ENCODE assay signal across 10 cellular contexts in genomic region chr15:45790325-45790943, GRCh38.
DNase-seq lines count a peak whose midpoint lies in the region; ATAC-seq, FAIRE-seq and TF ChIP-seq lines count a peak whose summit lies in the region.
"Had no signal": no experiment of that assay in that cellular context is flagged by ENCODE, and none has a peak within 500 bp of the region (broad histone marks: within the 10 kb centered on the region; RNA-seq: fewer than 3 reads in every experiment).

No MANE protein-coding gene starts in this region.

- FAIRE-seq in H1 (lab: Jason Lieb, UNC): no peak

- TF ChIP-seq RAD21 in H1 (IDR thresholded peaks at IDR 0.05 in 1 of 2, conservative IDR thresholded peaks at IDR 0.05 in 1 of 2; ENCODE audit: low read depth in 2 of 2, low read length in 2 of 2): peak; percentile 66

- H2BK5ac ChIP-seq in H1 (ENCODE audit: low read depth, low read length): no peak overlapping the region

- no peak for TF ChIP-seq POLR2A in H1 (IDR thresholded peaks at IDR 0.05; ENCODE audit: control extremely low read depth in 1 of 2, low read depth in 2 of 2, low read length in 2 of 2)

- ATAC-seq in HG02623 (IDR thresholded peaks at IDR 0.05; ENCODE audit: unreplicated experiment): peak; percentile 59

- POLR2A ChIA-PET in H1 (lab: Charles Lee; ENCODE audit: partially characterized antibody): interaction anchor here (1.3 kb wide), 1 partner anchor 86 kb away, joined by 3 read pairs; no protein-coding TSS in a partner anchor

- no peak overlapping the region for H2AK5ac ChIP-seq in H1 (ENCODE audit: low read depth, low read length)

- H4K8ac ChIP-seq in H1 (ENCODE audit: extremely low read depth, insufficient read depth, low read length): no peak overlapping the region

- no peak overlapping the region for H2BK120ac ChIP-seq in H1 (replicated peaks; ENCODE audit: low read depth, low read length)

- H3K27ac ChIP-seq in H1 (ENCODE audit: low read depth, low read length) (no peak overlapping the region), neural progenitor cell (no peak overlapping the region)
- H3K27ac ChIP-seq: BLaER1 had no signal

- TF ChIP-seq EP300 in H1 (IDR thresholded peaks at IDR 0.05; ENCODE audit: borderline replicate concordance in 1 of 2, low read depth in 2 of 2, low read length in 2 of 2): no peak

- H3K9ac ChIP-seq in H1 (replicated peaks in 1 of 4; ENCODE audit: extremely low read depth in 1 of 4, low read depth in 3 of 4, low read length in 3 of 4): no peak overlapping the region
- no peak overlapping the region for H3K9ac ChIP-seq in neural progenitor cell
- H3K9ac ChIP-seq: BLaER1 had no signal

- no peaks in the 10 kb centered on the region for H3K23me2 ChIP-seq in H1 (ENCODE audit: low read depth, low read length)

- peaks cover 2% of the 10 kb centered on the region for H3K9me3 Mint-ChIP-seq in neural progenitor cell
- H3K9me3 Mint-ChIP-seq: naive B cell had no signal

- H3K18ac ChIP-seq in H1 (ENCODE audit: extremely low read depth, low read length): no peak overlapping the region

- H3K9me3 ChIP-seq in H1 (ENCODE audit: insufficient read depth in 2 of 2, low read depth in 1 of 2, low read length in 1 of 2) (no peaks in the 10 kb centered on the region), neural progenitor cell (ENCODE audit: low read depth) (no peaks in the 10 kb centered on the region)
- H3K9me3 ChIP-seq: BLaER1 had no signal

- no peaks in the 10 kb centered on the region for H3K79me1 ChIP-seq in H1 (ENCODE audit: low read depth, low read length)

- no peak overlapping the region for H4K91ac ChIP-seq in H1 (replicated peaks; ENCODE audit: insufficient read length, low read length)

- H3K4me3 ChIP-seq in H1 (ENCODE audit: extremely low read depth in 1 of 4, insufficient read depth in 2 of 4, low read depth in 3 of 4, low read length in 4 of 4) (no peak overlapping the region), neural progenitor cell (no peak overlapping the region)
- H3K4me3 ChIP-seq: BLaER1 had no signal

- H3K4me1 ChIP-seq in H1 (replicated peaks in 1 of 4; ENCODE audit: control insufficient read depth in 3 of 4, insufficient read depth in 4 of 4, low read length in 3 of 4) (no peaks in the 10 kb centered on the region), neural progenitor cell (no peaks in the 10 kb centered on the region)
- H3K4me1 ChIP-seq: BLaER1 had no signal

- no peak overlapping the region for H3K4ac ChIP-seq in H1 (replicated peaks; ENCODE audit: insufficient read length, low read depth, low read length)

- no peaks in the 10 kb centered on the region for H3K36me3 ChIP-seq in H1 (ENCODE audit: control insufficient read depth in 2 of 4, insufficient read depth in 4 of 4, low read length in 3 of 4)
- no peaks in the 10 kb centered on the region for H3K36me3 ChIP-seq in neural progenitor cell
- H3K36me3 ChIP-seq: BLaER1 had no signal

- H3K27me3 ChIP-seq in H1 (replicated peaks in 1 of 4; ENCODE audit: control insufficient read depth in 3 of 4, extremely low read depth in 1 of 4, insufficient read depth in 3 of 4, low read length in 3 of 4): no peaks in the 10 kb centered on the region
- H3K27me3 ChIP-seq in neural progenitor cell: peaks cover 5% of the 10 kb centered on the region
- H3K27me3 ChIP-seq: BLaER1 had no signal

- no peak overlapping the region for H3K23ac ChIP-seq in H1 (ENCODE audit: insufficient read length)

- no peak overlapping the region for H3K27ac Mint-ChIP-seq in neural progenitor cell
- H3K27ac Mint-ChIP-seq: naive B cell had no signal

- no peaks in the 10 kb centered on the region for H3F3A ChIP-seq in neural progenitor cell (ENCODE audit: low read depth)

- H3K4me2 ChIP-seq in H1 (ENCODE audit: insufficient read depth in 1 of 2, low read depth in 2 of 2, low read length in 2 of 2) (no peak overlapping the region), neural progenitor cell (no peak overlapping the region)
- H3K4me2 ChIP-seq: BLaER1 had no signal

- H3K79me2 ChIP-seq in H1 (ENCODE audit: control insufficient read depth in 1 of 2, insufficient read depth in 2 of 2, low read length in 2 of 2): no peaks in the 10 kb centered on the region
- H3K79me2 ChIP-seq in neural progenitor cell (ENCODE audit: low read depth): no peaks in the 10 kb centered on the region

- no peak overlapping the region for H2BK20ac ChIP-seq in H1 (ENCODE audit: low read length)

- H3K4me1 Mint-ChIP-seq in neural progenitor cell: peaks cover 16% of the 10 kb centered on the region
- H3K4me1 Mint-ChIP-seq: naive B cell had no signal

- no peaks in the 10 kb centered on the region for H3K36me3 Mint-ChIP-seq in neural progenitor cell
- H3K36me3 Mint-ChIP-seq: naive B cell had no signal

- H2BK12ac ChIP-seq in H1 (ENCODE audit: low read depth, low read length): no peak overlapping the region

- no peak overlapping the region for H3K14ac ChIP-seq in H1 (ENCODE audit: insufficient read length)

- TF ChIP-seq CTCF in H1 (IDR thresholded peaks at IDR 0.05; ENCODE audit: control extremely low read depth in 1 of 3, insufficient read depth in 1 of 3, low read depth in 1 of 3, low read length in 3 of 3) (peak in 2 of 3 experiments; percentile 58 to 61; a peak in 3 of 4 replicates), neural progenitor cell (IDR thresholded peaks at IDR 0.05) (peak; percentile 74)

- H3K27me3 Mint-ChIP-seq in neural progenitor cell (ENCODE audit: insufficient read depth, low read depth): peaks cover 7% of the 10 kb centered on the region

- no peaks in the 10 kb centered on the region for H4K20me1 ChIP-seq in H1 (replicated peaks in 1 of 2; ENCODE audit: control insufficient read depth in 1 of 2, insufficient read depth in 2 of 2, low read length in 2 of 2)
- no peaks in the 10 kb centered on the region for H4K20me1 ChIP-seq in neural progenitor cell (ENCODE audit: low read depth)
- H4K20me1 ChIP-seq: BLaER1 had no signal

- H2BK15ac ChIP-seq in H1 (ENCODE audit: low read length): no peak overlapping the region

- DNase-seq in NCI-H2081 (lab: John Stamatoyannopoulos, UW): peak; percentile 34 to 39
- DNase-seq in NCI-H2081 treated with DMSO at 0.1 percent for 48 hours (lab: John Stamatoyannopoulos, UW): no peak
- peak; percentile 25 for DNase-seq in NOMO-1 treated with dmso at 0.1 percent for 144 hours (lab: John Stamatoyannopoulos, UW; ENCODE audit: unreplicated experiment)
- no peak for DNase-seq in H1 (ENCODE audit: low read depth in 1 of 2, low spot score in 2 of 2)
- DNase-seq in neural progenitor cell (ENCODE audit: low spot score): peak; percentile 51
- no peak for DNase-seq in T1000 (lab: John Stamatoyannopoulos, UW)
- DNase-seq in CD1c-positive myeloid dendritic cell (ENCODE audit: extremely low spot score): no peak
- DNase-seq: naive B cell had no signal

- CTCF ChIA-PET in H1 (lab: Charles Lee; ENCODE audit: partially characterized antibody): interaction anchor here (0.5 to 6.6 kb wide), 41 partner anchors 11 to 672 kb away, joined by 3 to 89 read pairs (median 5); no protein-coding TSS in a partner anchor

- H3K4me3 Mint-ChIP-seq in neural progenitor cell: no peak overlapping the region
- H3K4me3 Mint-ChIP-seq: naive B cell had no signal

- H3K56ac ChIP-seq in H1 (replicated peaks; ENCODE audit: insufficient read length, low read depth, low read length): no peak overlapping the region

- H4K5ac ChIP-seq in H1 (ENCODE audit: insufficient read length, low read depth, low read length): no peak overlapping the region

- H2AFZ ChIP-seq in H1 (ENCODE audit: low read length) (no peak overlapping the region), neural progenitor cell (replicated peaks) (no peak overlapping the region)

- 52% methylated on average over 4 of the region's 4 CpGs; no CpG with 5 or more reads in 1 of the 2 experiments for WGBS in H1 (ENCODE audit: extremely low coverage in 1 of 2, insufficient coverage in 1 of 2, insufficient read length in 1 of 2, insufficient replicate concordance in 2 of 2, low coverage in 1 of 2, low lambda C conversion rate in 2 of 2, missing lambda C conversion rate in 1 of 2), 2 experiments

TF ChIP-seq in H1, 55 proteins besides CTCF, POLR2A, EP300 and RAD21:
- no peak for TF ChIP-seq GABPA (IDR thresholded peaks at IDR 0.05; ENCODE audit: borderline replicate concordance, insufficient read depth, low read length)
- no peak for TF ChIP-seq NRF1 (IDR thresholded peaks at IDR 0.05; ENCODE audit: low read depth, low read length)
- TF ChIP-seq TBP (IDR thresholded peaks at IDR 0.05; ENCODE audit: low read depth, low read length): no peak
- TF ChIP-seq CBX5 (IDR thresholded peaks at IDR 0.05; ENCODE audit: low read depth, low read length): no peak
- TF ChIP-seq SP2 (IDR thresholded peaks at IDR 0.05; ENCODE audit: low read length): no peak
- TF ChIP-seq ATF3 (IDR thresholded peaks at IDR 0.05; ENCODE audit: insufficient read depth, low read depth, low read length): no peak
- no peak for TF ChIP-seq YY1 (IDR thresholded peaks at IDR 0.05; ENCODE audit: low read depth, low read length)
- no peak for TF ChIP-seq EGR1 (IDR thresholded peaks at IDR 0.05; ENCODE audit: borderline replicate concordance, low read depth, low read length)
- no peak for TF ChIP-seq SIRT6 (IDR thresholded peaks at IDR 0.05; ENCODE audit: low read length)

Comparison
In these comparisons a context has a peak if more than half of its experiments do, and no peak if none do; other contexts are left out.
1. DNase-seq: peak in NCI-H2081 (2 of 2), NOMO-1 treated with dmso at 0.1 percent for 144 hours (single experiment) and neural progenitor cell (single experiment); none in NCI-H2081 treated with DMSO at 0.1 percent for 48 hours (single experiment), H1 (0 of 2), T1000 (single experiment) and CD1c-positive myeloid dendritic cell (single experiment).